8 cellular contexts compared by ENCODE assay signal in genomic region chr1:10253755-10254154, GRCh38. TPM values are rescaled to one million over a fixed set of nuclear protein-coding genes. Genes with fewer than 3 reads are reported as not detected.
A peak's percentile ranks its signal among the peaks of the same experiment; 100 is the strongest.
DNase-seq lines count a peak whose midpoint lies in the region; ATAC-seq, FAIRE-seq and TF ChIP-seq lines count a peak whose summit lies in the region.

No MANE protein-coding gene starts in this region.

- H3K9me3 ChIP-seq in esophagus muscularis mucosa = no peaks in the 10 kb centered on the region

- peaks cover 0 to 24% (median 12%) of the 10 kb centered on the region in 4 donors for H3K36me3 ChIP-seq in esophagus muscularis mucosa

- peak; percentile 24 for DNase-seq in D721Med (ENCODE audit: insufficient read length, low spot score)
- peak; percentile 31 for DNase-seq in NCI-H69 (lab: John Stamatoyannopoulos, UW)
- no peak for DNase-seq in esophagus muscularis mucosa (ENCODE audit: extremely low spot score)
- peak; percentile 84 for DNase-seq in non-pigmented ciliary epithelial cell (ENCODE audit: low read depth)
- DNase-seq in AML-193 (lab: John Stamatoyannopoulos, UW) = no peak
- no peak for DNase-seq in T-cell
- DNase-seq in GM13976 (ENCODE audit: low spot score) = no peak

- H3K4me1 Mint-ChIP-seq in T-cell = peaks cover 0 to 6% (median 0%) of the 10 kb centered on the region in 3 donors

- TF ChIP-seq POLR2A in esophagus muscularis mucosa (IDR thresholded peaks at IDR 0.05; ENCODE audit: low read depth) = no peak

- H3K4me3 ChIP-seq in esophagus muscularis mucosa = no peak overlapping the region

- peak overlapping the region; percentile 59 to 71 (median 70) for H3K27ac ChIP-seq in esophagus muscularis mucosa (replicated peaks in 1 of 4)

- 2% methylated on average over 3 of the region's 3 CpGs for WGBS in esophagus muscularis mucosa

- no peaks in the 10 kb centered on the region for H3K27me3 Mint-ChIP-seq in T-cell

- H3K9me3 Mint-ChIP-seq in T-cell = no peaks in the 10 kb centered on the region

- POLR2A ChIA-PET in T-cell (lab: Charles Lee) = no interaction called here

- ATAC-seq in HG03378 (IDR thresholded peaks at IDR 0.05; ENCODE audit: unreplicated experiment) (no peak), T-cell (replicated peaks in 1 of 4) (no peak)

- intact Hi-C loops in esophagus muscularis mucosa (cut with DNase I) = loop anchor here (5.0 kb wide), 1 partner anchor 41 kb away; the partner anchor contains the start of gene KIF1B

- no peaks in the 10 kb centered on the region for H3K27me3 ChIP-seq in esophagus muscularis mucosa

- in situ Hi-C loops in GM13976 (cut with MboI; ENCODE audit: low sequenced_read_pairs, unreplicated experiment) = no loop called here

- FAIRE-seq in D721Med (lab: Jason Lieb, UNC) = peak; percentile 46

- CTCF ChIA-PET in T-cell (lab: Charles Lee) = no interaction called here

- H3K4me1 ChIP-seq in esophagus muscularis mucosa = peaks cover 49 to 78% (median 66%) of the 10 kb centered on the region in 4 donors

- no peak for TF ChIP-seq EP300 in esophagus muscularis mucosa (IDR thresholded peaks at IDR 0.05)

- no peak overlapping the region for H3K27ac Mint-ChIP-seq in T-cell

- TF ChIP-seq CTCF in D721Med (IDR thresholded peaks at IDR 0.05; ENCODE audit: insufficient read depth, missing control alignments) (no peak), esophagus muscularis mucosa (IDR thresholded peaks at IDR 0.05) (no peak), GM13976 (IDR thresholded peaks at IDR 0.05; ENCODE audit: borderline replicate concordance, control extremely low read depth, extremely low read depth, insufficient read depth, missing control alignments) (no peak)

- H3K4me3 Mint-ChIP-seq in T-cell = no peak overlapping the region

- peaks cover 12% of the 10 kb centered on the region for H3K36me3 Mint-ChIP-seq in T-cell

RNA-seq across cellular contexts. Expression of gene KIF1B, which starts 43.4 kb away (rescaled TPM):
- total RNA-seq in esophagus muscularis mucosa = 10 to 100 TPM; 53.0 to 78.2 (median 64.8) TPM
- total RNA-seq in T-cell = 10 to 100 TPM; 10.3 to 15.3 (median 13.8) TPM

Comparison
In these comparisons a context has a peak if more than half of its experiments do, and no peak if none do; other contexts are left out.
1. DNase-seq: peak in D721Med (single experiment), NCI-H69 (single experiment) and non-pigmented ciliary epithelial cell (single experiment); none in esophagus muscularis mucosa (single experiment), AML-193 (0 of 2), T-cell (0 of 34) and GM13976 (single experiment).